1 cellular context compared by ENCODE assay signal in genomic region chr7:50591480-50592438, GRCh38.
TF ChIP-seq lines count a peak whose summit lies in the region.

No MANE protein-coding gene starts in this region.

TF ChIP-seq in GM12878, 131 proteins besides CTCF, POLR2A, EP300 and RAD21 (continued from another document):
- TF ChIP-seq CEBPZ (IDR thresholded peaks at IDR 0.05; ENCODE audit: low read depth, low read length) (no peak), E2F4 (IDR thresholded peaks at IDR 0.05; ENCODE audit: low read depth, low read length) (no peak), CBX5 (IDR thresholded peaks at IDR 0.05; ENCODE audit: low read depth) (no peak), ZNF384 (IDR thresholded peaks at IDR 0.05; ENCODE audit: borderline replicate concordance, low read depth, low read length) (no peak), EZH2 (IDR thresholded peaks at IDR 0.05; ENCODE audit: borderline replicate concordance, control insufficient read depth, low read depth, low read length) (no peak), RELA (IDR thresholded peaks at IDR 0.05; ENCODE audit: borderline replicate concordance, partially characterized antibody) (no peak), ZBTB33 (IDR thresholded peaks at IDR 0.05) (no peak), ELK1 (IDR thresholded peaks at IDR 0.05; ENCODE audit: low read depth, low read length) (no peak)
